ENCODE assay signal across 13 cellular contexts in the genomic region with DNA sequence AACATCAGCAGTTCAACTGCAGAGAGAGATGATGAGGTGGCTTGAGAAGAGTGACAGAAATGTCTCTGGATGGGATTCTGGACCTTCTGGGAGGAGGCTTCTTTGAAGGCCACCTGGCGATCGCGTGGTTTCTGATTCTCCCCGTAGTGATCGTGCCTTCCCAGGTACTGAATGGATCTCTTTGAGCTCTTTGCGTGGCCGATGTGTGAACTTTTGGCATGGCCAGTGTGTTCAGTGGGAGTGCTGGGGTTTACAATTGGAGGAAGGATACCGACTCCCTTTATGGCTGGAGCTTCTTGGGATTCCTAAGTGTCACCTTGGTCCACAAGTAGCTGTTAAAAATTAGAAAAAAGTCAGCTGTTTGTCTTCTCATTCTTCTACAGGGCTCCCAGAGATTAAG.
DNase-seq lines count a peak whose midpoint lies in the region; ATAC-seq and TF ChIP-seq lines count a peak whose summit lies in the region.
"Had no signal": no experiment of that assay in that cellular context is flagged by ENCODE, and none has a peak within 500 bp of the region (broad histone marks: within the 10 kb centered on the region; RNA-seq: fewer than 3 reads in every experiment).

No MANE protein-coding gene starts in this region.

- H4K20me1 ChIP-seq in GM23338 (replicated peaks; ENCODE audit: insufficient read depth), result no peaks in the 10 kb centered on the region
- H4K20me1 ChIP-seq in PC-9 (ENCODE audit: insufficient read depth), result no peaks in the 10 kb centered on the region

- H3K79me2 ChIP-seq in GM23338 (replicated peaks; ENCODE audit: insufficient read depth), result no peaks in the 10 kb centered on the region
- H3K79me2 ChIP-seq in trophoblast cell (ENCODE audit: control insufficient read depth, insufficient read depth, low read length, poor library complexity), result peaks cover 3% of the 10 kb centered on the region
- H3K79me2 ChIP-seq in PC-9 (ENCODE audit: low read depth), result no peaks in the 10 kb centered on the region

- H2BK120ac ChIP-seq in trophoblast cell (ENCODE audit: insufficient read depth, low read length, poor library complexity), result peak overlapping the region; percentile 94

- H3K9me3 Mint-ChIP-seq in GM23338, result peaks cover 6% of the 10 kb centered on the region; the same call in 1 of the 3 replicates

- H3K27me3 Mint-ChIP-seq in GM23338 (ENCODE audit: insufficient read depth, low read depth, poor library complexity), result no peaks in the 10 kb centered on the region

- no peak overlapping the region for H3K9ac ChIP-seq in trophoblast cell (ENCODE audit: low read length)

- H3K27ac ChIP-seq in GM23338 (ENCODE audit: low read depth), result no peak overlapping the region
- H3K27ac ChIP-seq in ascending aorta, result peak overlapping the region; percentile 74 to 83
- H3K27ac ChIP-seq in right cardiac atrium (ENCODE audit: low read length), result peak overlapping the region; percentile 39
- H3K27ac ChIP-seq in trophoblast cell (ENCODE audit: low read depth, low read length), result no peak overlapping the region
- no peak overlapping the region for H3K27ac ChIP-seq in PC-9
- H3K27ac ChIP-seq: A549 had no signal

- H4K12ac ChIP-seq in trophoblast cell (ENCODE audit: low read depth, low read length), result no peak overlapping the region

- BruUV-seq in PC-9 (replicated peaks; lab: Mats Ljungman, UMichigan), result no TSS peak

- H2BK5ac ChIP-seq in trophoblast cell (ENCODE audit: low read depth, low read length, poor library complexity), result no peak overlapping the region

- H2AFZ ChIP-seq in GM23338 (no peak overlapping the region), trophoblast cell (ENCODE audit: insufficient read depth, low read length, poor library complexity) (no peak overlapping the region), PC-9 (no peak overlapping the region)

- H3K14ac ChIP-seq in trophoblast cell (ENCODE audit: low read length), result peak overlapping the region; percentile 87

- DNase-seq in GM23338 (ENCODE audit: low spot score), result peak; percentile 2
- DNase-seq in ascending aorta (ENCODE audit: low spot score in 2 of 2), result no peak
- DNase-seq in right cardiac atrium, result no peak
- DNase-seq in trophoblast cell, result no peak
- no peak for DNase-seq in MV-4-11 (lab: John Stamatoyannopoulos, UW)
- DNase-seq in stimulated activated naive CD4-positive, alpha-beta T cell (lab: John Stamatoyannopoulos, UW), result no peak
- no peak for DNase-seq in PC-9
- DNase-seq: CD4-positive, alpha-beta T cell; NCI-H524 treated with DMSO at 0.1 percent for 48 hours had no signal

- H4K91ac ChIP-seq in trophoblast cell (ENCODE audit: low read depth, low read length), result peak overlapping the region; percentile 78

- peaks cover 17% of the 10 kb centered on the region for H3K79me1 ChIP-seq in trophoblast cell (ENCODE audit: low read length)

- H2BK12ac ChIP-seq in trophoblast cell (ENCODE audit: low read length), result peak overlapping the region; percentile 97

- peak overlapping the region; percentile 71 for H2AK5ac ChIP-seq in trophoblast cell (ENCODE audit: low read length)

- H3K4me3 ChIP-seq in GM23338 (no peak overlapping the region), ascending aorta (no peak overlapping the region), right cardiac atrium (ENCODE audit: low read length) (no peak overlapping the region), trophoblast cell (ENCODE audit: low read depth, low read length) (no peak overlapping the region), PC-9 (no peak overlapping the region)
- H3K4me3 ChIP-seq: A549 had no signal

- no peak overlapping the region for H3K23ac ChIP-seq in trophoblast cell (ENCODE audit: low read length)

- H3K36me3 ChIP-seq in GM23338 (ENCODE audit: insufficient read depth), result no peaks in the 10 kb centered on the region
- no peaks in the 10 kb centered on the region for H3K36me3 ChIP-seq in ascending aorta
- no peaks in the 10 kb centered on the region for H3K36me3 ChIP-seq in trophoblast cell (ENCODE audit: control insufficient read depth in 1 of 2, insufficient read depth in 2 of 2, low read length in 2 of 2)
- H3K36me3 ChIP-seq in PC-9 (ENCODE audit: low read depth), result no peaks in the 10 kb centered on the region

- TF ChIP-seq CTCF in GM23338 (conservative IDR thresholded peaks at IDR 0.05; ENCODE audit: low read depth in 2 of 2) (no peak), ascending aorta (IDR thresholded peaks at IDR 0.05) (no peak), PC-9 (conservative IDR thresholded peaks at IDR 0.05) (no peak)

- H3K4me1 ChIP-seq in GM23338 (ENCODE audit: insufficient read depth) (0 out of 2 replicates have a peak, but pooled peaks cover 9% of the 10 kb centered on the region), ascending aorta (peaks cover 0 to 18% of the 10 kb centered on the region in 2 donors), right cardiac atrium (ENCODE audit: control insufficient read depth, insufficient read depth, low read length) (peaks cover 5% of the 10 kb centered on the region), trophoblast cell (ENCODE audit: control insufficient read depth in 1 of 2, insufficient read depth in 2 of 2, low read length in 2 of 2) (peaks cover 12 to 14% of the 10 kb centered on the region in 2 experiments), PC-9 (replicated peaks; ENCODE audit: insufficient read depth) (peaks cover 17% of the 10 kb centered on the region)
- H3K4me1 ChIP-seq: A549, Caco-2 had no signal

- 67% methylated on average over 8 of the region's 8 CpGs for WGBS in right cardiac atrium
- WGBS in trophoblast cell (ENCODE audit: extremely low coverage, insufficient coverage, insufficient read length), result no CpG with 5 or more reads among the region's 8 CpGs

- intact Hi-C loops in ascending aorta (cut with DNase I) (loop anchor here (1.0 to 5.0 kb wide), 5 partner anchors 157 to 517 kb away; no protein-coding TSS in a partner anchor), right cardiac atrium (cut with DNase I) (loop anchor here in 3 of 4 donors (10.0 kb wide), 2 partner anchors 280 to 430 kb away; partner anchors contain the start of gene NUAK1 (in 3 of the 3)), PC-9 (cut with micrococcal nuclease; ENCODE audit: unreplicated experiment) (loop anchor here (5.0 kb wide), 2 partner anchors 283 to 432 kb away; partner anchors contain the start of gene NUAK1)

- POLR2A ChIA-PET in PC-9 (lab: Charles Lee; ENCODE audit: unreplicated experiment), result no interaction called here

- H3K4ac ChIP-seq in trophoblast cell (ENCODE audit: low read depth, low read length), result no peak overlapping the region

- H3F3A ChIP-seq in GM23338 (replicated peaks; ENCODE audit: low read depth), result no peaks in the 10 kb centered on the region
- no peaks in the 10 kb centered on the region for H3F3A ChIP-seq in PC-9 (ENCODE audit: insufficient read depth, low read depth)

- H3K9me2 ChIP-seq in GM23338 (ENCODE audit: insufficient read depth), result peaks cover 4% of the 10 kb centered on the region; the same call in 1 of the 2 replicates
- no peaks in the 10 kb centered on the region for H3K9me2 ChIP-seq in PC-9 (ENCODE audit: insufficient read depth)

- no peaks in the 10 kb centered on the region for H3K27me3 ChIP-seq in GM23338 (ENCODE audit: insufficient read depth)
- H3K27me3 ChIP-seq in ascending aorta, result no peaks in the 10 kb centered on the region
- no peaks in the 10 kb centered on the region for H3K27me3 ChIP-seq in right cardiac atrium (ENCODE audit: control insufficient read depth, insufficient read depth)
- no peaks in the 10 kb centered on the region for H3K27me3 ChIP-seq in trophoblast cell (ENCODE audit: insufficient read depth, low read length)
- H3K27me3 ChIP-seq in PC-9 (ENCODE audit: insufficient read depth, low read depth), result no peaks in the 10 kb centered on the region

- H3K4me2 ChIP-seq in GM23338, result no peak overlapping the region
- no peak overlapping the region for H3K4me2 ChIP-seq in trophoblast cell (ENCODE audit: low read length)
- no peak overlapping the region for H3K4me2 ChIP-seq in PC-9
- H3K4me2 ChIP-seq: A549 had no signal

- ATAC-seq in GM23338 (no peak; the same call in 2 of the 3 replicates), right cardiac atrium (no peak), GM21528 (IDR thresholded peaks at IDR 0.05; ENCODE audit: low FRiP score, unreplicated experiment) (no peak)

- peak overlapping the region; percentile 35 for H3K18ac ChIP-seq in trophoblast cell (ENCODE audit: low read length)

- peak overlapping the region; percentile 54 for H4K8ac ChIP-seq in trophoblast cell (ENCODE audit: low read depth, low read length)

- H3K4me1 Mint-ChIP-seq in GM23338, result peaks cover 15% of the 10 kb centered on the region; the same call in 2 of the 3 replicates

- no peak overlapping the region for H3K4me3 Mint-ChIP-seq in GM23338
- H3K4me3 Mint-ChIP-seq: CD4-positive, alpha-beta T cell; H9 had no signal

- no peaks in the 10 kb centered on the region for H3K9me3 ChIP-seq in ascending aorta
- H3K9me3 ChIP-seq in right cardiac atrium (ENCODE audit: control insufficient read depth, low read length), result no peaks in the 10 kb centered on the region
- H3K9me3 ChIP-seq in trophoblast cell (ENCODE audit: insufficient read depth, low read depth, low read length), result no peaks in the 10 kb centered on the region
- no peaks in the 10 kb centered on the region for H3K9me3 ChIP-seq in PC-9 (ENCODE audit: insufficient read depth, low read depth)
- H3K9me3 ChIP-seq: Caco-2 had no signal

- CTCF ChIA-PET in PC-9 (lab: Charles Lee), result interaction anchor here (0.7 kb wide), 1 partner anchor 157 kb away, joined by 3 read pairs; no protein-coding TSS in a partner anchor

- H3K36me3 Mint-ChIP-seq in GM23338 (ENCODE audit: low read depth), result no peaks in the 10 kb centered on the region

- no peak overlapping the region for H3K27ac Mint-ChIP-seq in GM23338
- H3K27ac Mint-ChIP-seq: CD4-positive, alpha-beta T cell had no signal

Comparison
In these comparisons a context has a peak if more than half of its experiments do, and no peak if none do; other contexts are left out.
1. H3K27ac ChIP-seq: peak in ascending aorta (2 of 2) and right cardiac atrium (single experiment); none in GM23338 (single experiment), trophoblast cell (single experiment) and PC-9 (single experiment).